8 cellular contexts compared by ENCODE assay signal in the genomic region with DNA sequence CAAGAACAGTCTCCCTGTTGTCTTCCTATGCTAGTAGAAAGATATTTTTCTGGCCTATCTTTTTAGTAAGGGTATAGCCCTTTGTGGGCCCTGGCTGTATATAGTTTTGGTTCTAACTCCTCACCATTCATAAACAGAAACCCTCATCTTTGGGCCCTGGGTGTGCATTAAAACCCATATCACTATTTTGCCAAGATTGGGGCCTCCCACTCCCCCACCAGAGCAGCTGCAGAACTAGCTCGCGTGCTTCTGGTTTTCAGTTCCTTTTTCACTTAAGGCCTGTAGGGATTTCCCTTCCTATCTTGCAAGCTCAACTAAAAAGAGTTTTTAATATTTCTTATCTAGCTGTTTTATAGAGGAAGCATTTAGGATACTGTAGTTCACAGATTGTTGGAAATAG.
DNase-seq lines count a peak whose midpoint lies in the region; ATAC-seq lines count a peak whose summit lies in the region.

No MANE protein-coding gene starts in this region.

- no peaks in the 10 kb centered on the region for H3K9me3 ChIP-seq in effector memory CD4-positive, alpha-beta T cell (ENCODE audit: control insufficient read depth, low read length)

- H3K36me3 ChIP-seq in effector memory CD4-positive, alpha-beta T cell (ENCODE audit: control insufficient read depth, insufficient read depth, low read length) = no peaks in the 10 kb centered on the region

- peak; percentile 84 for ATAC-seq in GM18511 (IDR thresholded peaks at IDR 0.05; ENCODE audit: unreplicated experiment)
- ATAC-seq in GM21526 (IDR thresholded peaks at IDR 0.05; ENCODE audit: low FRiP score, unreplicated experiment) = peak; percentile 74
- peak; percentile 66 for ATAC-seq in HG03571 (IDR thresholded peaks at IDR 0.05; ENCODE audit: unreplicated experiment)
- peak; percentile 33 for ATAC-seq in left ventricle myocardium superior

- H3K27me3 ChIP-seq in effector memory CD4-positive, alpha-beta T cell (replicated peaks; ENCODE audit: control insufficient read depth, insufficient read depth, low read length, poor library complexity, severe bottlenecking) = no peaks in the 10 kb centered on the region

- no peak overlapping the region for H3K4me3 ChIP-seq in effector memory CD4-positive, alpha-beta T cell (ENCODE audit: insufficient read depth, low read depth, low read length, poor library complexity, severe bottlenecking)

- DNase-seq in left ventricle myocardium superior = no peak
- no peak for DNase-seq in hypothalamus (lab: John Stamatoyannopoulos, UW)
- DNase-seq in effector memory CD4-positive, alpha-beta T cell = no peak
- DNase-seq in putamen (ENCODE audit: low spot score) = no peak
- DNase-seq in NCI-H1048 (lab: John Stamatoyannopoulos, UW) = no peak

- intact Hi-C loops in left ventricle myocardium superior (cut with micrococcal nuclease) = no loop called here

- no peak overlapping the region for H3K27ac ChIP-seq in effector memory CD4-positive, alpha-beta T cell (ENCODE audit: insufficient read depth, low read length, poor library complexity, severe bottlenecking)

- H3K4me1 ChIP-seq in effector memory CD4-positive, alpha-beta T cell (ENCODE audit: control insufficient read depth, insufficient read depth, low read length, poor library complexity, severe bottlenecking) = no peaks in the 10 kb centered on the region

Comparison
In these comparisons a context has a peak if more than half of its experiments do, and no peak if none do; other contexts are left out.
1. ATAC-seq: peak in every context shown above with its lines; median percentile 84 in GM18511; 74 in GM21526; 66 in HG03571; 33 in left ventricle myocardium superior.